Comparison of ENCODE assay signal across 9 cellular contexts in the genomic region with DNA sequence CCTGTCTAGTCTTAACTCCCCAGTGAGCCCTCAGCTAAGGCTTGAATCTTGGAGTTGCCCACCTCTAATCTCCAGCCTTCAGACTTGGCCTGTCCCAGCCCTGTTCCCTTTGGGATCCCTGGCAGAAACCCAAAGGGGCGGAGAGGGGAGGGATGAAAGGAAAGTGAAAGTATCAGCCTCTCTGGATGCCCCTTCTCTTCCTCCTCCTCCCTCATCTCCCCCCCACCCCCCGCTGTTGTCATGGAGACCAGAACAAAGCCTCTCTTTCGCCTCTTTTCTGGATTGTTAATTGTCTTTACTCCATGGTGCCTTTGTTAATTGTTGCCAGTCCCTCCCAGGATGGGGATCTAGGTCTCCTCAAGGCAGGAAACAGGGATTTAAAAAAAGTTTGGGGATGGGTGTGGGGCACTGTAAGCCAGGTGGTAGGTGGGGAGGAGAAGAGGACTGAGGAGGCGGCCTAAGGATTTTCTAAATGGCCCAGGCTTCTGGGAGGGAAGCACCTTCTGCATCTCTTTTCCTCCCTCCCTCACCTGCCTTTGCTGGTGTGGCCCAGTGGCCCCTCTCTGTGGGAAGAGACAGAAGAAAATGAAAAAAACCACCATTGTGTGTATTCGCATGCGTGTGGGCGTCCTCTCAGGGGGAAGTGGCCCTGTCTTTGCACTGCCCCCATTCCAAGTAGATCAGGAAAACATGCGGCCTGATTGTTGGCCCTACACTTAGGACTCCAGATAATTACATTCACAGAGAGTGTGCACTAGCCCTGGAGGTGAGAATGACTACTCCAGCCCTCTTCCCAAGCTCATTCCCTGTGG. TPM values are rescaled to one million over a fixed set of nuclear protein-coding genes. Genes with fewer than 3 reads are reported as not detected.
A peak's percentile ranks its signal among the peaks of the same experiment; 100 is the strongest.
DNase-seq lines count a peak whose midpoint lies in the region; ATAC-seq and TF ChIP-seq lines count a peak whose summit lies in the region.
"Had no signal": no experiment of that assay in that cellular context is flagged by ENCODE, and none has a peak within 500 bp of the region (broad histone marks: within the 10 kb centered on the region; RNA-seq: fewer than 3 reads in every experiment).

No MANE protein-coding gene starts in this region.

- H3K36me3 Mint-ChIP-seq in endodermal cell (ENCODE audit: low read depth): no peaks in the 10 kb centered on the region
- H3K36me3 Mint-ChIP-seq in immature natural killer cell: no peaks in the 10 kb centered on the region

- H3K9me3 Mint-ChIP-seq in endodermal cell (peaks cover 7% of the 10 kb centered on the region), immature natural killer cell (peaks cover 0 to 3% (median 0%) of the 10 kb centered on the region in 6 donors)

- H3K27me3 Mint-ChIP-seq in endodermal cell (ENCODE audit: insufficient read depth) (peaks cover 3% of the 10 kb centered on the region), immature natural killer cell (ENCODE audit: low read depth in 3 of 3) (peaks cover 2 to 8% (median 5%) of the 10 kb centered on the region in 3 donors)

- H3K4me1 Mint-ChIP-seq in endodermal cell (peaks cover 29% of the 10 kb centered on the region), immature natural killer cell (no peaks in the 10 kb centered on the region)

- no peaks in the 10 kb centered on the region for H4K20me1 ChIP-seq in BLaER1
- H4K20me1 ChIP-seq in PC-9 (ENCODE audit: insufficient read depth): no peaks in the 10 kb centered on the region

- H3K36me3 ChIP-seq in BLaER1: no peaks in the 10 kb centered on the region
- no peaks in the 10 kb centered on the region for H3K36me3 ChIP-seq in endodermal cell (ENCODE audit: control insufficient read depth, insufficient read depth, low read length)
- no peaks in the 10 kb centered on the region for H3K36me3 ChIP-seq in mesodermal cell (ENCODE audit: control insufficient read depth, insufficient read depth, low read length)
- H3K36me3 ChIP-seq in PC-9 (ENCODE audit: low read depth): no peaks in the 10 kb centered on the region

- CTCF ChIA-PET in PC-9 (lab: Charles Lee): no interaction called here

- 38 to 57% methylated on average over 4 to 7 of the region's 8 CpGs for WGBS in endodermal cell (ENCODE audit: insufficient coverage in 1 of 2, insufficient read length in 1 of 2), 2 experiments
- 56 to 69% methylated on average over 4 of the region's 8 CpGs for WGBS in mesodermal cell (ENCODE audit: insufficient coverage in 2 of 2), 2 experiments

- POLR2A ChIA-PET in PC-9 (lab: Charles Lee; ENCODE audit: unreplicated experiment): no interaction called here

- H3K4me2 ChIP-seq in BLaER1 (peak overlapping the region; percentile 75), PC-9 (no peak overlapping the region)

- no peak for ATAC-seq in HG03432 (IDR thresholded peaks at IDR 0.05; ENCODE audit: unreplicated experiment)

- H3K27me3 ChIP-seq in BLaER1 (no peaks in the 10 kb centered on the region), endodermal cell (ENCODE audit: control insufficient read depth, insufficient read depth, low read length, poor library complexity, severe bottlenecking) (no peaks in the 10 kb centered on the region), PC-9 (ENCODE audit: insufficient read depth, low read depth) (no peaks in the 10 kb centered on the region)

- H3K4me1 ChIP-seq in BLaER1 (peaks cover 20% of the 10 kb centered on the region), endodermal cell (ENCODE audit: control insufficient read depth, insufficient read depth, low read length) (peaks cover 5% of the 10 kb centered on the region), mesodermal cell (ENCODE audit: control insufficient read depth, insufficient read depth, low read length, poor library complexity, severe bottlenecking) (peaks cover 8% of the 10 kb centered on the region), PC-9 (replicated peaks; ENCODE audit: insufficient read depth) (peaks cover 8% of the 10 kb centered on the region; the same call in 1 of the 2 replicates)

- intact Hi-C loops in PC-9 (cut with micrococcal nuclease; ENCODE audit: unreplicated experiment): no loop called here

- H2AFZ ChIP-seq in PC-9: no peak overlapping the region

- DNase-seq in NCI-H1105 (lab: John Stamatoyannopoulos, UW) (peak; percentile 24), endodermal cell (peak; percentile 91), PC-9 (no peak), immature natural killer cell (no peak), dedifferentiated amniotic fluid mesenchymal stem cell (ENCODE audit: extremely low spot score) (no peak)
- DNase-seq: cortex of kidney had no signal

- H3K9me3 ChIP-seq in BLaER1: peaks cover 5% of the 10 kb centered on the region; the same call in 1 of the 2 replicates
- H3K9me3 ChIP-seq in endodermal cell (ENCODE audit: control insufficient read depth, low read length): peaks cover 20% of the 10 kb centered on the region
- no peaks in the 10 kb centered on the region for H3K9me3 ChIP-seq in mesodermal cell (ENCODE audit: control insufficient read depth, low read length)
- H3K9me3 ChIP-seq in PC-9 (ENCODE audit: insufficient read depth, low read depth): no peaks in the 10 kb centered on the region

- H3K9ac ChIP-seq in BLaER1 (no peak overlapping the region), endodermal cell (ENCODE audit: extremely low read depth, low read length, poor library complexity, severe bottlenecking) (no peak overlapping the region)

- peak overlapping the region; percentile 31; the same call in 1 of the 2 replicates for H3K4me3 ChIP-seq in BLaER1
- H3K4me3 ChIP-seq in endodermal cell (ENCODE audit: low read length): no peak overlapping the region
- no peak overlapping the region for H3K4me3 ChIP-seq in mesodermal cell (ENCODE audit: extremely low read depth, insufficient read depth, low read length, poor library complexity, severe bottlenecking)
- no peak overlapping the region for H3K4me3 ChIP-seq in PC-9

- H3F3A ChIP-seq in PC-9 (ENCODE audit: insufficient read depth, low read depth): 0 out of 2 replicates have a peak, but pooled peaks cover 4% of the 10 kb centered on the region

- TF ChIP-seq CTCF in endodermal cell (conservative IDR thresholded peaks at IDR 0.05) (no peak), PC-9 (conservative IDR thresholded peaks at IDR 0.05) (no peak)

- H3K27ac Mint-ChIP-seq in endodermal cell (peak overlapping the region; percentile 80), immature natural killer cell (no peak overlapping the region)

- H3K27ac ChIP-seq in BLaER1: 0 out of 2 replicates have a peak overlapping the region, but pooled peaks have one; percentile 22
- H3K27ac ChIP-seq in endodermal cell (ENCODE audit: low read depth, low read length): peak overlapping the region; percentile 7
- peak overlapping the region; percentile 29 for H3K27ac ChIP-seq in mesodermal cell (ENCODE audit: low read depth, low read length, severe bottlenecking)
- H3K27ac ChIP-seq in PC-9: no peak overlapping the region

- no peaks in the 10 kb centered on the region for H3K9me2 ChIP-seq in PC-9 (ENCODE audit: insufficient read depth)

- H3K79me2 ChIP-seq in PC-9 (ENCODE audit: low read depth): no peaks in the 10 kb centered on the region

- no TSS peak for BruUV-seq in PC-9 (replicated peaks; lab: Mats Ljungman, UMichigan)

- H3K4me3 Mint-ChIP-seq in endodermal cell (peak overlapping the region; percentile 8), immature natural killer cell (no peak overlapping the region)

RNA-seq across cellular contexts. Expression of a gene that starts 7.5 kb away (rescaled TPM):
- 10 to 100 TPM; 75.3 to 85.3 TPM for total RNA-seq in endodermal cell
- polyA plus RNA-seq in endodermal cell (2013, experiment 1 of 2): 70.6 TPM
- polyA plus RNA-seq in endodermal cell (2013, experiment 2 of 2): 61.4 TPM
- 39.5 TPM for polyA plus RNA-seq in mesodermal cell (2013, experiment 1 of 2)
- polyA plus RNA-seq in mesodermal cell (2013, experiment 2 of 2): 28.5 TPM
- total RNA-seq in PC-9 (2021): 89.9 and 102 TPM in 2 replicates
- polyA plus RNA-seq in immature natural killer cell: 1 to 10 TPM in 2 of 3 donors, under 1 TPM in 1; 0.54 to 6.6 (median 2.2) TPM

Comparison
In these comparisons a context has a peak if more than half of its experiments do, and no peak if none do; other contexts are left out.
1. DNase-seq: peak in NCI-H1105 (single experiment) and endodermal cell (single experiment); none in PC-9 (0 of 2), immature natural killer cell (0 of 3) and dedifferentiated amniotic fluid mesenchymal stem cell (single experiment).